ENCODE assay signal across 1 cellular context in genomic region chr1:5990913-5991783, GRCh38.
TF ChIP-seq lines count a peak whose summit lies in the region.

No MANE protein-coding gene starts in this region.

TF ChIP-seq in HepG2, 621 proteins besides CTCF, POLR2A, EP300 and RAD21 (continued from another document and continues in another):
- TF ChIP-seq SMYD3 (CRISPR knock-in tag; IDR thresholded peaks at IDR 0.05) (no peak), ZNF253 (CRISPR knock-in tag; IDR thresholded peaks at IDR 0.05; ENCODE audit: borderline replicate concordance) (no peak), ZNF510 (CRISPR knock-in tag; IDR thresholded peaks at IDR 0.05; ENCODE audit: low read depth) (no peak), MZF1 (CRISPR knock-in tag; IDR thresholded peaks at IDR 0.05; ENCODE audit: borderline replicate concordance) (no peak), ZBTB3 (CRISPR knock-in tag; IDR thresholded peaks at IDR 0.05; ENCODE audit: borderline replicate concordance, low read depth) (no peak), U2AF1 (optimal IDR thresholded peaks at IDR 0.05; ENCODE audit: low read depth, low read length) (no peak), ZNF543 (CRISPR knock-in tag; IDR thresholded peaks at IDR 0.05) (0 out of 2 replicates have a peak, but pooled peaks have one; percentile 7), ZNF782 (CRISPR knock-in tag; IDR thresholded peaks at IDR 0.05; ENCODE audit: borderline replicate concordance) (0 out of 2 replicates have a peak, but pooled peaks have one; percentile 29), ARHGAP35 (CRISPR knock-in tag; IDR thresholded peaks at IDR 0.05; ENCODE audit: borderline replicate concordance) (no peak), ZNF530 (CRISPR knock-in tag; IDR thresholded peaks at IDR 0.05; ENCODE audit: low read depth) (no peak), IRF9 (CRISPR knock-in tag; IDR thresholded peaks at IDR 0.05; ENCODE audit: borderline replicate concordance) (0 out of 2 replicates have a peak, but pooled peaks have one; percentile 0), ZBTB25 (CRISPR knock-in tag; IDR thresholded peaks at IDR 0.05) (no peak), ATF4 (CRISPR knock-in tag; IDR thresholded peaks at IDR 0.05) (no peak), ZFP82 (CRISPR knock-in tag; IDR thresholded peaks at IDR 0.05; ENCODE audit: borderline replicate concordance) (no peak), ZFP62 (CRISPR knock-in tag; IDR thresholded peaks at IDR 0.05) (no peak), SUZ12 (IDR thresholded peaks at IDR 0.05; ENCODE audit: low read depth, low read length) (no peak), GTF2F1 (IDR thresholded peaks at IDR 0.05; ENCODE audit: low read length) (no peak), ZNF879 (CRISPR knock-in tag; IDR thresholded peaks at IDR 0.05) (no peak), PAF1 (CRISPR knock-in tag; IDR thresholded peaks at IDR 0.05) (no peak), HHEX (CRISPR knock-in tag; IDR thresholded peaks at IDR 0.05) (no peak), AGO2 (optimal IDR thresholded peaks at IDR 0.05; ENCODE audit: low read depth, low read length) (no peak), DNMT3B (CRISPR knock-in tag; conservative IDR thresholded peaks at IDR 0.05) (no peak), ZNF775 (CRISPR knock-in tag; IDR thresholded peaks at IDR 0.05; ENCODE audit: borderline replicate concordance) (no peak), ZNF780A (CRISPR knock-in tag; IDR thresholded peaks at IDR 0.05) (no peak), ZSCAN21 (CRISPR knock-in tag; IDR thresholded peaks at IDR 0.05; ENCODE audit: borderline replicate concordance) (peak; percentile 29; the same call in 1 of the 2 replicates), ZBTB7A (CRISPR knock-in tag; IDR thresholded peaks at IDR 0.05) (0 out of 2 replicates have a peak, but pooled peaks have one; percentile 12), SP1 (IDR thresholded peaks at IDR 0.05) (no peak), SP1 (CRISPR knock-in tag; IDR thresholded peaks at IDR 0.05) (no peak), GATAD1 (CRISPR knock-in tag; IDR thresholded peaks at IDR 0.05) (no peak), SAFB2 (CRISPR knock-in tag; IDR thresholded peaks at IDR 0.05; ENCODE audit: borderline replicate concordance, low read depth) (no peak), ZNF687 (CRISPR knock-in tag; IDR thresholded peaks at IDR 0.05) (no peak), ZSCAN20 (CRISPR knock-in tag; IDR thresholded peaks at IDR 0.05; ENCODE audit: borderline replicate concordance) (no peak), ZNF484 (CRISPR knock-in tag; IDR thresholded peaks at IDR 0.05; ENCODE audit: borderline replicate concordance, low read depth) (no peak), ETV5 (CRISPR knock-in tag; IDR thresholded peaks at IDR 0.05; ENCODE audit: borderline replicate concordance) (no peak), NCOA2 (CRISPR knock-in tag; IDR thresholded peaks at IDR 0.05) (no peak), FOXJ3 (CRISPR knock-in tag; IDR thresholded peaks at IDR 0.05; ENCODE audit: borderline replicate concordance) (no peak), YY1 (IDR thresholded peaks at IDR 0.05; ENCODE audit: insufficient read depth, insufficient replicate concordance, low read depth, low read length) (no peak), ZNF33A (CRISPR knock-in tag; IDR thresholded peaks at IDR 0.05; ENCODE audit: borderline replicate concordance) (no peak), YEATS2 (CRISPR knock-in tag; IDR thresholded peaks at IDR 0.05; ENCODE audit: borderline replicate concordance) (no peak), TCF12 (IDR thresholded peaks at IDR 0.05) (no peak), TCF12 (CRISPR knock-in tag; IDR thresholded peaks at IDR 0.05) (0 out of 2 replicates have a peak, but pooled peaks have one; percentile 43), CREM (IDR thresholded peaks at IDR 0.05) (no peak), CREM (CRISPR knock-in tag; IDR thresholded peaks at IDR 0.05) (no peak), ZNF619 (CRISPR knock-in tag; IDR thresholded peaks at IDR 0.05) (no peak; the same call in 1 of the 2 replicates), JUN (CRISPR knock-in tag; IDR thresholded peaks at IDR 0.05) (no peak), PRDM10 (CRISPR knock-in tag; IDR thresholded peaks at IDR 0.05; ENCODE audit: low read depth) (no peak), NCOR1 (IDR thresholded peaks at IDR 0.05; ENCODE audit: borderline replicate concordance, low read length) (no peak), KLF12 (CRISPR knock-in tag; IDR thresholded peaks at IDR 0.05; ENCODE audit: borderline replicate concordance) (no peak), PHF8 (CRISPR knock-in tag; IDR thresholded peaks at IDR 0.05) (0 out of 2 replicates have a peak, but pooled peaks have one; percentile 18), ZMYM3 (CRISPR knock-in tag; IDR thresholded peaks at IDR 0.05) (no peak), ZSCAN30 (CRISPR knock-in tag; IDR thresholded peaks at IDR 0.05) (no peak), ZMAT3 (CRISPR knock-in tag; conservative IDR thresholded peaks at IDR 0.05) (no peak)
- TF ChIP-seq, protein P1, sequence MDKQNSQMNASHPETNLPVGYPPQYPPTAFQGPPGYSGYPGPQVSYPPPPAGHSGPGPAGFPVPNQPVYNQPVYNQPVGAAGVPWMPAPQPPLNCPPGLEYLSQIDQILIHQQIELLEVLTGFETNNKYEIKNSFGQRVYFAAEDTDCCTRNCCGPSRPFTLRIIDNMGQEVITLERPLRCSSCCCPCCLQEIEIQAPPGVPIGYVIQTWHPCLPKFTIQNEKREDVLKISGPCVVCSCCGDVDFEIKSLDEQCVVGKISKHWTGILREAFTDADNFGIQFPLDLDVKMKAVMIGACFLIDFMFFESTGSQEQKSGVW (CRISPR knock-in tag; IDR thresholded peaks at IDR 0.05; ENCODE audit: borderline replicate concordance): no peak
- TF ChIP-seq, protein P2, sequence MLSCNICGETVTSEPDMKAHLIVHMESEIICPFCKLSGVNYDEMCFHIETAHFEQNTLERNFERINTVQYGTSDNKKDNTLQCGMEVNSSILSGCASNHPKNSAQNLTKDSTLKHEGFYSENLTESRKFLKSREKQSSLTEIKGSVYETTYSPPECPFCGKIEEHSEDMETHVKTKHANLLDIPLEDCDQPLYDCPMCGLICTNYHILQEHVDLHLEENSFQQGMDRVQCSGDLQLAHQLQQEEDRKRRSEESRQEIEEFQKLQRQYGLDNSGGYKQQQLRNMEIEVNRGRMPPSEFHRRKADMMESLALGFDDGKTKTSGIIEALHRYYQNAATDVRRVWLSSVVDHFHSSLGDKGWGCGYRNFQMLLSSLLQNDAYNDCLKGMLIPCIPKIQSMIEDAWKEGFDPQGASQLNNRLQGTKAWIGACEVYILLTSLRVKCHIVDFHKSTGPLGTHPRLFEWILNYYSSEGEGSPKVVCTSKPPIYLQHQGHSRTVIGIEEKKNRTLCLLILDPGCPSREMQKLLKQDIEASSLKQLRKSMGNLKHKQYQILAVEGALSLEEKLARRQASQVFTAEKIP (CRISPR knock-in tag; IDR thresholded peaks at IDR 0.05; ENCODE audit: borderline replicate concordance): no peak
- TF ChIP-seq, protein P3, sequence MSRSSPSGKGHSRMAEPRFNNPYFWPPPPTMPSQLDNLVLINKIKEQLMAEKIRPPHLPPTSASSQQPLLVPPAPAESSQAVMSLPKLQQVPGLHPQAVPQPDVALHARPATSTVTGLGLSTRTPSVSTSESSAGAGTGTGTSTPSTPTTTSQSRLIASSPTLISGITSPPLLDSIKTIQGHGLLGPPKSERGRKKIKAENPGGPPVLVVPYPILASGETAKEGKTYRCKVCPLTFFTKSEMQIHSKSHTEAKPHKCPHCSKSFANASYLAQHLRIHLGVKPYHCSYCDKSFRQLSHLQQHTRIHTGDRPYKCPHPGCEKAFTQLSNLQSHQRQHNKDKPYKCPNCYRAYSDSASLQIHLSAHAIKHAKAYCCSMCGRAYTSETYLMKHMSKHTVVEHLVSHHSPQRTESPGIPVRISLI (CRISPR knock-in tag; IDR thresholded peaks at IDR 0.05; ENCODE audit: borderline replicate concordance): no peak
